ENCODE assay signal across 8 cellular contexts in the genomic region with DNA sequence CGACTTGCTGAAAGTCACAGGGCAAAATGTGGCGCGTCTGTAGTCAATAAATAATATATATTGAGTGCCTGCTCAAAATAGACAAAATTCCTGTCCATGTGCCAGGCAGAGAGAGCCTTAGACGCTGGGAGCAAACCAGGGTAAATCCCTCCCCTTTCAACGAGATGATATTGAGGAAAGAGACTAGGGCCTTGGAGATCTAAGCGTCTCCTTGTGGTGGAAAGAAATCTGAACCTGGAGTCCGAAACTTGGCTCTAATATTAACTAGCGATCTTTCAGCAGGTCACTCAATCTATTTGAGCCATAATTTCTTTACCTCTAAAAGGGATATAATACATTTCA. TPM values are rescaled to one million over a fixed set of nuclear protein-coding genes. Genes with fewer than 3 reads are reported as not detected.
DNase-seq lines count a peak whose midpoint lies in the region; ATAC-seq and TF ChIP-seq lines count a peak whose summit lies in the region.

No MANE protein-coding gene starts in this region.

- peak overlapping the region; percentile 44; the same call in 1 of the 2 replicates for H3K9ac ChIP-seq in OCI-LY3 (ENCODE audit: low read length)

- H3K9me3 ChIP-seq in OCI-LY3 (ENCODE audit: insufficient read depth, low read length) (no peaks in the 10 kb centered on the region), sigmoid colon (no peaks in the 10 kb centered on the region)

- H3K4me2 ChIP-seq in OCI-LY3 (ENCODE audit: low read length): peak overlapping the region; percentile 70

- H3K27me3 ChIP-seq in OCI-LY3 (ENCODE audit: low read depth, low read length): no peaks in the 10 kb centered on the region
- no peaks in the 10 kb centered on the region for H3K27me3 ChIP-seq in sigmoid colon

- peak; percentile 6 for ATAC-seq in GM19395 (IDR thresholded peaks at IDR 0.05; ENCODE audit: unreplicated experiment)

- H3K4me1 ChIP-seq in OCI-LY3 (ENCODE audit: low read length) (peaks cover 16% of the 10 kb centered on the region), sigmoid colon (peaks cover 0 to 33% (median 28%) of the 10 kb centered on the region in 4 donors)

- TF ChIP-seq CTCF in OCI-LY3 (IDR thresholded peaks at IDR 0.05; ENCODE audit: low read depth, low read length) (no peak), endothelial cell (IDR thresholded peaks at IDR 0.05; ENCODE audit: unreplicated experiment) (no peak), sigmoid colon (IDR thresholded peaks at IDR 0.05) (no peak)

- H3K4me3 ChIP-seq in OCI-LY3 (ENCODE audit: low read length): peak overlapping the region; percentile 86
- H3K4me3 ChIP-seq in sigmoid colon: peak overlapping the region in 3 of 4 donors; percentile 80 to 95 (median 93)

- peaks cover 17% of the 10 kb centered on the region for H3K4me1 Mint-ChIP-seq in endothelial cell (ENCODE audit: unreplicated experiment)

- DNase-seq in endothelial cell (ENCODE audit: low spot score): no peak
- DNase-seq in sigmoid colon: no peak
- DNase-seq in NCI-H1092 treated with DMSO at 0.1 percent for 48 hours (lab: John Stamatoyannopoulos, UW): no peak
- DNase-seq in NCI-H1048 (lab: John Stamatoyannopoulos, UW): no peak
- DNase-seq in hippocampal formation (lab: John Stamatoyannopoulos, UW): no peak
- no peak for DNase-seq in epidermal melanocyte (ENCODE audit: insufficient read length, low spot score)

- intact Hi-C loops in sigmoid colon (cut with DNase I): no loop called here

- H3K9me3 Mint-ChIP-seq in endothelial cell (ENCODE audit: unreplicated experiment): no peaks in the 10 kb centered on the region

- peaks cover 36% of the 10 kb centered on the region for H3K79me2 ChIP-seq in OCI-LY3 (ENCODE audit: low read length)

- peaks cover 7% of the 10 kb centered on the region for H3K36me3 Mint-ChIP-seq in endothelial cell (ENCODE audit: low read depth, unreplicated experiment)

- H3K27ac Mint-ChIP-seq in endothelial cell (ENCODE audit: unreplicated experiment): peak overlapping the region; percentile 80

- no peak for TF ChIP-seq EP300 in sigmoid colon (IDR thresholded peaks at IDR 0.05)

- H3K4me3 Mint-ChIP-seq in endothelial cell (ENCODE audit: unreplicated experiment): peak overlapping the region; percentile 96

- peaks cover 3% of the 10 kb centered on the region for H3K27me3 Mint-ChIP-seq in endothelial cell (ENCODE audit: unreplicated experiment)

- TF ChIP-seq POLR2A in sigmoid colon (IDR thresholded peaks at IDR 0.05): no peak

- H3K27ac ChIP-seq in OCI-LY3 (ENCODE audit: low read length) (no peak overlapping the region), sigmoid colon (peak overlapping the region; percentile 87 to 95 (median 92))

- H3K36me3 ChIP-seq in OCI-LY3 (replicated peaks; ENCODE audit: low read depth, low read length) (peaks cover 7% of the 10 kb centered on the region), sigmoid colon (no peaks in the 10 kb centered on the region)

- WGBS in sigmoid colon, 2 donors: 33 to 35% methylated on average over 8 of the region's 8 CpGs

- H4K20me1 ChIP-seq in OCI-LY3 (ENCODE audit: insufficient read depth, low read length): no peaks in the 10 kb centered on the region

- H2AFZ ChIP-seq in OCI-LY3 (ENCODE audit: low read depth, low read length): peak overlapping the region; percentile 97

RNA-seq across cellular contexts. Expression of a gene that starts 0.3 kb away (rescaled TPM):
- 36.6 TPM for total RNA-seq in endothelial cell (ENCODE audit: unreplicated experiment)
- total RNA-seq in sigmoid colon: 10 to 100 TPM; 29.5 to 40.3 (median 36.1) TPM
- polyA plus RNA-seq in sigmoid colon: 10 to 100 TPM in 2 of 3 donors, 1 to 10 TPM in 1; 8.4 to 16.0 (median 14.4) TPM

RNA-seq across cellular contexts. Expression of a gene that starts 12.4 kb away (rescaled TPM):
- total RNA-seq in endothelial cell (ENCODE audit: unreplicated experiment) (107 TPM), sigmoid colon (10 to 100 TPM; 26.3 to 37.2 (median 31.6) TPM)
- 10 to 100 TPM in 1 of 3 donors, 1 to 10 TPM in 2; 3.0 to 30.9 (median 7.4) TPM for polyA plus RNA-seq in sigmoid colon
